Comparison of ENCODE assay signal across 11 cellular contexts in genomic region chr14:91223028-91223783, GRCh38. TPM values are rescaled to one million over a fixed set of nuclear protein-coding genes. Genes with fewer than 3 reads are reported as not detected.
DNase-seq lines count a peak whose midpoint lies in the region; ATAC-seq and TF ChIP-seq lines count a peak whose summit lies in the region.
"Had no signal": no experiment of that assay in that cellular context is flagged by ENCODE, and none has a peak within 500 bp of the region (broad histone marks: within the 10 kb centered on the region; RNA-seq: fewer than 3 reads in every experiment).

No MANE protein-coding gene starts in this region.

- H3K9me3 ChIP-seq in right atrium auricular region = no peaks in the 10 kb centered on the region

- H3K4me1 ChIP-seq in right atrium auricular region (peaks cover 0 to 36% of the 10 kb centered on the region in 2 donors), foreskin keratinocyte (peaks cover 6% of the 10 kb centered on the region)

- H3K27ac Mint-ChIP-seq in activated B cell treated with CpG ODN at 0.5 μM for 24 hours = peak overlapping the region; percentile 50
- peak overlapping the region; percentile 85 for H3K27ac Mint-ChIP-seq in stimulated activated naive CD8-positive, alpha-beta T cell treated with anti-CD3 and anti-CD28 coated beads, Interleukin-15, Interleukin-2, amounts not matched to agents 100 ng/mL and 50 ng/mL, for 24 hours

- CTCF ChIA-PET in activated B cell treated with CpG ODN at 0.5 μM for 24 hours (lab: Charles Lee) = interaction anchor here (1.7 kb wide), 1 partner anchor 46 kb away, joined by 4 read pairs; no protein-coding TSS in a partner anchor

- no peaks in the 10 kb centered on the region for H3K27me3 Mint-ChIP-seq in activated B cell treated with CpG ODN at 0.5 μM for 24 hours
- no peaks in the 10 kb centered on the region for H3K27me3 Mint-ChIP-seq in stimulated activated naive CD8-positive, alpha-beta T cell treated with anti-CD3 and anti-CD28 coated beads, Interleukin-15, Interleukin-2, amounts not matched to agents 100 ng/mL and 50 ng/mL, for 24 hours

- POLR2A ChIA-PET in activated B cell treated with CpG ODN at 0.5 μM for 24 hours (lab: Charles Lee) = no interaction called here

- H3K27me3 ChIP-seq in right atrium auricular region = no peaks in the 10 kb centered on the region
- H3K27me3 ChIP-seq in foreskin keratinocyte = no peaks in the 10 kb centered on the region
- H3K27me3 ChIP-seq: brain microvascular endothelial cell had no signal

- H3K4me3 Mint-ChIP-seq in activated B cell treated with CpG ODN at 0.5 μM for 24 hours = no peak overlapping the region
- H3K4me3 Mint-ChIP-seq in stimulated activated naive CD8-positive, alpha-beta T cell treated with anti-CD3 and anti-CD28 coated beads, Interleukin-15, Interleukin-2, amounts not matched to agents 100 ng/mL and 50 ng/mL, for 24 hours = no peak overlapping the region

- H3K36me3 ChIP-seq in right atrium auricular region = peaks cover 28% of the 10 kb centered on the region
- H3K36me3 ChIP-seq: brain microvascular endothelial cell had no signal

- no peak overlapping the region for H3K4me3 ChIP-seq in right atrium auricular region

- peaks cover 47% of the 10 kb centered on the region for H3K36me3 Mint-ChIP-seq in activated B cell treated with CpG ODN at 0.5 μM for 24 hours (ENCODE audit: low read depth)
- peaks cover 58% of the 10 kb centered on the region for H3K36me3 Mint-ChIP-seq in stimulated activated naive CD8-positive, alpha-beta T cell treated with anti-CD3 and anti-CD28 coated beads, Interleukin-15, Interleukin-2, amounts not matched to agents 100 ng/mL and 50 ng/mL, for 24 hours (ENCODE audit: low read depth)

- no peaks in the 10 kb centered on the region for H3K9me3 Mint-ChIP-seq in activated B cell treated with CpG ODN at 0.5 μM for 24 hours
- H3K9me3 Mint-ChIP-seq in stimulated activated naive CD8-positive, alpha-beta T cell treated with anti-CD3 and anti-CD28 coated beads, Interleukin-15, Interleukin-2, amounts not matched to agents 100 ng/mL and 50 ng/mL, for 24 hours = peaks cover 17% of the 10 kb centered on the region

- TF ChIP-seq CTCF in right atrium auricular region (IDR thresholded peaks at IDR 0.05) (no peak), activated B cell treated with CpG ODN at 0.5 μM for 24 hours (IDR thresholded peaks at IDR 0.05) (no peak), foreskin keratinocyte (conservative IDR thresholded peaks at IDR 0.05) (no peak)

- peaks cover 33% of the 10 kb centered on the region for H3K4me1 Mint-ChIP-seq in activated B cell treated with CpG ODN at 0.5 μM for 24 hours
- peaks cover 75% of the 10 kb centered on the region for H3K4me1 Mint-ChIP-seq in stimulated activated naive CD8-positive, alpha-beta T cell treated with anti-CD3 and anti-CD28 coated beads, Interleukin-15, Interleukin-2, amounts not matched to agents 100 ng/mL and 50 ng/mL, for 24 hours (ENCODE audit: low read depth)

- ATAC-seq in Right ventricle myocardium inferior = peak; percentile 50
- no peak for ATAC-seq in activated B cell treated with CpG ODN at 0.5 μM for 24 hours (ENCODE audit: low read depth)
- peak; percentile 37 for ATAC-seq in foreskin keratinocyte
- ATAC-seq in GM18511 (IDR thresholded peaks at IDR 0.05; ENCODE audit: unreplicated experiment) = no peak

- intact Hi-C loops in Right ventricle myocardium inferior (cut with DNase I) = no loop called here
- intact Hi-C loops in activated B cell treated with CpG ODN at 0.5 μM for 24 hours (cut with micrococcal nuclease) = no loop called here

- DNase-seq in Right ventricle myocardium inferior (ENCODE audit: missing footprints) (no peak), right atrium auricular region (ENCODE audit: low spot score) (no peak), activated B cell treated with CpG ODN at 0.5 μM for 24 hours (no peak), foreskin keratinocyte (no peak), NOMO-1 treated with DMSO at 0.1 percent for 48 hours (lab: John Stamatoyannopoulos, UW; ENCODE audit: unreplicated experiment) (no peak), NCI-H146 (lab: John Stamatoyannopoulos, UW) (no peak)
- DNase-seq: brain microvascular endothelial cell, occipital lobe, SHP77 had no signal

- H3K27ac ChIP-seq in right atrium auricular region (no peak overlapping the region), foreskin keratinocyte (no peak overlapping the region)
- H3K27ac ChIP-seq: brain microvascular endothelial cell had no signal

RNA-seq across cellular contexts. Expression of gene GPR68, which starts 21.3 kb away (rescaled TPM):
- total RNA-seq in Right ventricle myocardium inferior (0.16 TPM), right atrium auricular region (1 to 10 TPM in 1 of 2 donors, under 1 TPM in 1; 0.55 to 1.4 TPM), activated B cell treated with CpG ODN at 0.5 μM for 24 hours (1.4 and 1.8 TPM in 2 replicates), foreskin keratinocyte (0.95 and 2.5 TPM in 2 replicates)
- 0.70 and 2.0 TPM in 2 replicates for polyA plus RNA-seq in foreskin keratinocyte

Comparison
In these comparisons a context has a peak if more than half of its experiments do, and no peak if none do; other contexts are left out.
1. ATAC-seq: peak in Right ventricle myocardium inferior (single experiment) and foreskin keratinocyte (single experiment); none in activated B cell treated with CpG ODN at 0.5 μM for 24 hours (single experiment) and GM18511 (single experiment).